ENCODE assay signal across 8 cellular contexts in genomic region chr5:112860571-112860928, GRCh38. TPM values are rescaled to one million over a fixed set of nuclear protein-coding genes. Genes with fewer than 3 reads are reported as not detected.
DNase-seq lines count a peak whose midpoint lies in the region; ATAC-seq and TF ChIP-seq lines count a peak whose summit lies in the region.
"Not testable (repeated sequence)": the region's sequence is repeated elsewhere in the genome, so short reads cannot be mapped to it uniquely, and the experiment has no call there.

No MANE protein-coding gene starts in this region.

- H3K4me3 ChIP-seq in Jurkat, Clone E6-1 (ENCODE audit: low read length): peak overlapping the region; percentile 80
- H3K4me3 ChIP-seq in astrocyte of the spinal cord (ENCODE audit: low read depth, low read length): peak overlapping the region; percentile 98
- peak overlapping the region; percentile 77 to 84 for H3K4me3 ChIP-seq in esophagus (ENCODE audit: low read depth in 1 of 2, low read length in 2 of 2)
- H3K4me3 ChIP-seq in left lung: peak overlapping the region; percentile 69 to 95
- peak overlapping the region; percentile 73 to 93 for H3K4me3 ChIP-seq in neutrophil (ENCODE audit: low read depth in 1 of 2, low read length in 1 of 2)

- CTCF ChIA-PET in WTC11 (lab: Charles Lee): interaction anchor here (0.9 to 1.9 kb wide), 4 partner anchors 12 to 368 kb away, joined by 3 to 21 read pairs (median 6); partner anchors contain the start of gene REEP5

- not testable (repeated sequence) for H3K36me3 ChIP-seq in esophagus (ENCODE audit: control insufficient read depth in 2 of 2, insufficient read depth in 2 of 2, low read length in 1 of 2)
- H3K36me3 ChIP-seq in left lung (peaks cover 0 to 26% of the 10 kb centered on the region in 2 donors), neutrophil (peaks cover 32% of the 10 kb centered on the region)

- intact Hi-C loops in left lung (cut with DNase I): not testable (repeated sequence)

- H3K27me3 ChIP-seq in esophagus (ENCODE audit: control insufficient read depth in 1 of 2, insufficient read depth in 2 of 2, low read length in 2 of 2); left lung: not testable (repeated sequence)
- peaks cover 32% of the 10 kb centered on the region for H3K27me3 ChIP-seq in neutrophil

- POLR2A ChIA-PET in WTC11 (lab: Charles Lee): interaction anchor here (1.1 to 1.7 kb wide), 3 partner anchors 12 to 169 kb away, joined by 3 to 5 read pairs (median 3); no protein-coding TSS in a partner anchor

- peaks cover 25% of the 10 kb centered on the region for H3K36me3 Mint-ChIP-seq in WTC11

- H3K4me1 ChIP-seq in esophagus (ENCODE audit: control insufficient read depth in 2 of 2, insufficient read depth in 2 of 2, low read length in 1 of 2): not testable (repeated sequence)
- H3K4me1 ChIP-seq in left lung (peaks cover 11 to 32% of the 10 kb centered on the region in 2 donors), neutrophil (ENCODE audit: control insufficient read depth in 1 of 2, insufficient read depth in 1 of 2, low read depth in 1 of 2, low read length in 1 of 2) (peaks cover 18 to 19% of the 10 kb centered on the region in 2 experiments)

- peak overlapping the region; percentile 89 for H3K27ac Mint-ChIP-seq in WTC11

- peaks cover 17% of the 10 kb centered on the region for H3K4me1 Mint-ChIP-seq in WTC11

- DNase-seq in Jurkat, Clone E6-1 (ENCODE audit: low read depth, low spot score); WTC11 (ENCODE audit: low spot score); astrocyte of the spinal cord (ENCODE audit: low read depth, low spot score); left lung: not testable (repeated sequence)

- not testable (repeated sequence) for H3K9me3 Mint-ChIP-seq in WTC11

- H3K4me3 Mint-ChIP-seq in WTC11: peak overlapping the region; percentile 96

- not testable (repeated sequence) for TF ChIP-seq CTCF in C4-2B (conservative IDR thresholded peaks at IDR 0.05); WTC11 (IDR thresholded peaks at IDR 0.05); astrocyte of the spinal cord (IDR thresholded peaks at IDR 0.05; ENCODE audit: low read depth, low read length); left lung (IDR thresholded peaks at IDR 0.05); neutrophil (IDR thresholded peaks at IDR 0.05)

- peaks cover 28% of the 10 kb centered on the region for H3K27me3 Mint-ChIP-seq in WTC11 (ENCODE audit: low read depth)

- not testable (repeated sequence) for H3K9me3 ChIP-seq in esophagus (ENCODE audit: control insufficient read depth in 2 of 2, insufficient read depth in 1 of 2, low read depth in 1 of 2, low read length in 1 of 2); left lung; neutrophil

- 74 to 75% methylated on average over 11 of the region's 11 CpGs for WGBS in esophagus, 2 donors

- peak overlapping the region; percentile 83 for H3K27ac ChIP-seq in C4-2B
- H3K27ac ChIP-seq in esophagus (ENCODE audit: low read depth in 2 of 2, low read length in 1 of 2): peak overlapping the region; percentile 71 to 85
- peak overlapping the region; percentile 69 to 84 for H3K27ac ChIP-seq in left lung
- H3K27ac ChIP-seq in neutrophil: peak overlapping the region; percentile 84
- peak overlapping the region; percentile 64 for H3K27ac ChIP-seq in temporal lobe (ENCODE audit: low read depth, low read length)

- in situ Hi-C loops in astrocyte of the spinal cord (cut with HindIII; ENCODE audit: low sequenced_read_pairs): not testable (repeated sequence)

- not testable (repeated sequence) for ATAC-seq in WTC11, left lung

TF ChIP-seq in WTC11, 78 proteins besides CTCF, POLR2A, EP300 and RAD21:
- TF ChIP-seq ZNF317 (CRISPR knock-in tag; IDR thresholded peaks at IDR 0.05; ENCODE audit: borderline replicate concordance, low read depth): 0 out of 2 replicates have a peak, but pooled peaks have one; percentile 4

RNA-seq across cellular contexts. Expression of gene SRP19, which starts 0.5 kb away (rescaled TPM):
- polyA plus RNA-seq in Jurkat, Clone E6-1 (2012; ENCODE audit: insufficient read depth, insufficient read length): 131 TPM
- total RNA-seq in WTC11 (2021): 41.0 to 56.4 TPM (median 48.8 TPM) in 3 replicates
- 10 to 100 TPM; 69.6 to 69.8 TPM for polyA plus RNA-seq in esophagus
- 10 to 100 TPM; 38.5 to 38.7 TPM for total RNA-seq in left lung
- total RNA-seq in temporal lobe: 43.8 TPM
